24 cellular contexts compared by ENCODE assay signal in the genomic region with DNA sequence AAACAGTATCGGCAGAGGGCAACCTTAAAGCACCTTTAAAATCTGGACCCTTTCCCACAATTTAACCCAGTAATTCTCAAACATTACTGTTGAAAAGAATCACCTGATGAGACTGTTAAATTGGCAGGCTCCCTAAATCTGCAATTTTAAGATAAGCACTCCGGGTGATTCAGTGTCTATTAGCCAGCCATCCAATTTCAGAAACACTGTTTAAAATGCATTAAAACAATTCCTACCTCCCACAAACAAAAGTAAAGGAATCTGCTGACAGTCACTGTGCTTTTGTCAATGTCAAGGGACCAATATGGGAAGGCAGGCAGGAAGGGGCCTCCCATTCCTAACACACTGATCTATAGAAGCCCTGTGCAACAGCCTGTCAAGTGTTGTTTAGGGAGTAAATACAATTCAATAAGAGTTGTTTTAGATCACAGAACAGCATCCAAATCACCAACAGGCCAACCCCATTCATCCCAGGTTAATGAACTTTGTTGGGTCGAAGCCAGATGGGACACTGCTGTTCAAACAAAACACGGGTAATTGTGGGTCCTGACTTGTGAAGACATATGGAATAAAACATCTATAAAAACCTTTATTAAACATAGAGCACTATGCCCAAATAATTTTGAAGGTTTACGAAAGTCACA. TPM values are rescaled to one million over a fixed set of nuclear protein-coding genes. Genes with fewer than 3 reads are reported as not detected.
A peak's percentile ranks its signal among the peaks of the same experiment; 100 is the strongest.
DNase-seq lines count a peak whose midpoint lies in the region; ATAC-seq and TF ChIP-seq lines count a peak whose summit lies in the region.
"Had no signal": no experiment of that assay in that cellular context is flagged by ENCODE, and none has a peak within 500 bp of the region (broad histone marks: within the 10 kb centered on the region; RNA-seq: fewer than 3 reads in every experiment).

No MANE protein-coding gene starts in this region.

- peaks cover 30% of the 10 kb centered on the region for H3K36me3 Mint-ChIP-seq in activated naive CD4-positive, alpha-beta T cell treated with anti-CD3 and anti-CD28 coated beads, Interleukin-2, amount 50 U/mL, for 24 hours
- H3K36me3 Mint-ChIP-seq in activated T-helper 2 cell treated with anti-CD3 and anti-CD28 coated beads, Interferon-gamma antibody, Interleukin-2, Interleukin-4, amounts not matched to agents 10 μg/mL and 5 μg/mL and 100 μg/mL, durations not matched to agents 14 hours and 24 hours and 36 hours (ENCODE audit: low read depth), result peaks cover 71% of the 10 kb centered on the region
- H3K36me3 Mint-ChIP-seq in memory B cell, result peaks cover 13% of the 10 kb centered on the region
- H3K36me3 Mint-ChIP-seq in CD8-positive, alpha-beta T cell, result peaks cover 39% of the 10 kb centered on the region

- H3K4me1 Mint-ChIP-seq in activated naive CD4-positive, alpha-beta T cell treated with anti-CD3 and anti-CD28 coated beads, Interleukin-2, amount 50 U/mL, for 24 hours, result peaks cover 92% of the 10 kb centered on the region
- peaks cover 91% of the 10 kb centered on the region for H3K4me1 Mint-ChIP-seq in activated T-helper 2 cell treated with anti-CD3 and anti-CD28 coated beads, Interferon-gamma antibody, Interleukin-2, Interleukin-4, amounts not matched to agents 10 μg/mL and 5 μg/mL and 100 μg/mL, durations not matched to agents 14 hours and 24 hours and 36 hours (ENCODE audit: low read depth)
- H3K4me1 Mint-ChIP-seq in memory B cell, result peaks cover 50% of the 10 kb centered on the region
- H3K4me1 Mint-ChIP-seq in CD8-positive, alpha-beta T cell (ENCODE audit: low read depth), result peaks cover 70% of the 10 kb centered on the region

- H3K9me3 ChIP-seq in CD8-positive, alpha-beta T cell (ENCODE audit: low read length), result no peaks in the 10 kb centered on the region
- H3K9me3 ChIP-seq: ascending aorta, esophagus squamous epithelium, gastroesophageal sphincter, tibial nerve had no signal

- CTCF ChIA-PET in CD8-positive, alpha-beta T cell (lab: Charles Lee), result no interaction called here

- H3K4me1 ChIP-seq in CD8-positive, alpha-beta T cell (ENCODE audit: insufficient read depth, low read length), result peaks cover 9% of the 10 kb centered on the region

- no peak for DNase-seq in activated naive CD4-positive, alpha-beta T cell treated with Interleukin-2 at 50 U/mL for 16 hours
- peak; percentile 21 for DNase-seq in NCI-H1105 treated with DMSO at 0.1 percent for 48 hours (lab: John Stamatoyannopoulos, UW)
- no peak for DNase-seq in activated T-helper 2 cell treated with anti-CD3 and anti-CD28 coated beads, Interferon-gamma antibody, Interleukin-2, Interleukin-4, amounts not matched to agents 10 μg/mL and 5 μg/mL and 100 μg/mL, durations not matched to agents 14 hours and 24 hours and 36 hours (ENCODE audit: low spot score)
- DNase-seq in memory B cell (ENCODE audit: low spot score in 2 of 2), result no peak
- no peak for DNase-seq in CD8-positive, alpha-beta T cell
- DNase-seq in glomerular visceral epithelial cell (ENCODE audit: extremely low spot score), result no peak
- DNase-seq: activated effector memory CD4-positive, alpha-beta T cell treated with Interleukin-2 at 50 U/mL for 16 hours; cerebellar nuclear complex; DND-41; effector CD8-positive, alpha-beta T cell; esophagus squamous epithelium; GM23248; kidney; naive thymus-derived CD8-positive, alpha-beta T cell; NCI-H1436; NCI-H2171; NCI-H524 treated with DMSO at 0.1 percent for 48 hours; Right ventricle myocardium superior; stimulated activated naive CD4-positive, alpha-beta T cell had no signal

- no peak overlapping the region for H3K27ac ChIP-seq in CD8-positive, alpha-beta T cell (ENCODE audit: low read depth, low read length)
- H3K27ac ChIP-seq: ascending aorta, gastroesophageal sphincter, GM23248, tibial nerve had no signal

- peak overlapping the region; percentile 98 for H3K27ac Mint-ChIP-seq in activated naive CD4-positive, alpha-beta T cell treated with anti-CD3 and anti-CD28 coated beads, Interleukin-2, amount 50 U/mL, for 24 hours
- peak overlapping the region; percentile 100 for H3K27ac Mint-ChIP-seq in activated T-helper 2 cell treated with anti-CD3 and anti-CD28 coated beads, Interferon-gamma antibody, Interleukin-2, Interleukin-4, amounts not matched to agents 10 μg/mL and 5 μg/mL and 100 μg/mL, durations not matched to agents 14 hours and 24 hours and 36 hours
- peak overlapping the region; percentile 20 for H3K27ac Mint-ChIP-seq in memory B cell
- no peak overlapping the region for H3K27ac Mint-ChIP-seq in CD8-positive, alpha-beta T cell

- no peaks in the 10 kb centered on the region for H3K36me3 ChIP-seq in CD8-positive, alpha-beta T cell (ENCODE audit: insufficient read depth, low read length)

- H3K4me3 ChIP-seq in CD8-positive, alpha-beta T cell (ENCODE audit: low read depth, low read length), result no peak overlapping the region
- H3K4me3 ChIP-seq: ascending aorta, esophagus squamous epithelium, gastroesophageal sphincter, GM23248, tibial nerve had no signal

- H3K27me3 ChIP-seq in CD8-positive, alpha-beta T cell (ENCODE audit: insufficient read depth, low read length), result no peaks in the 10 kb centered on the region
- H3K27me3 ChIP-seq: ascending aorta, esophagus squamous epithelium, gastroesophageal sphincter, tibial nerve had no signal

- TF ChIP-seq CTCF in CD8-positive, alpha-beta T cell (IDR thresholded peaks at IDR 0.05), result no peak

- intact Hi-C loops in activated T-helper 2 cell treated with anti-CD3 and anti-CD28 coated beads, Interferon-gamma antibody, Interleukin-2, Interleukin-4, amounts not matched to agents 10 μg/mL and 5 μg/mL and 100 μg/mL, durations not matched to agents 14 hours and 24 hours and 36 hours (cut with micrococcal nuclease), result no loop called here
- intact Hi-C loops in CD8-positive, alpha-beta T cell (cut with DNase I, micrococcal nuclease), result no loop called here

- H3K4me3 Mint-ChIP-seq in activated naive CD4-positive, alpha-beta T cell treated with anti-CD3 and anti-CD28 coated beads, Interleukin-2, amount 50 U/mL, for 24 hours, result peak overlapping the region; percentile 23
- peak overlapping the region; percentile 14 for H3K4me3 Mint-ChIP-seq in activated T-helper 2 cell treated with anti-CD3 and anti-CD28 coated beads, Interferon-gamma antibody, Interleukin-2, Interleukin-4, amounts not matched to agents 10 μg/mL and 5 μg/mL and 100 μg/mL, durations not matched to agents 14 hours and 24 hours and 36 hours (ENCODE audit: low read depth)
- no peak overlapping the region for H3K4me3 Mint-ChIP-seq in memory B cell
- H3K4me3 Mint-ChIP-seq in CD8-positive, alpha-beta T cell, result no peak overlapping the region
- H3K4me3 Mint-ChIP-seq: naive thymus-derived CD8-positive, alpha-beta T cell had no signal

- ATAC-seq in memory B cell (ENCODE audit: low read depth) (no peak), HG02759 (IDR thresholded peaks at IDR 0.05; ENCODE audit: unreplicated experiment) (no peak)
- ATAC-seq in CD8-positive, alpha-beta T cell, result no peak
- ATAC-seq: gastroesophageal sphincter; naive thymus-derived CD8-positive, alpha-beta T cell had no signal

- H3K9me3 Mint-ChIP-seq in activated naive CD4-positive, alpha-beta T cell treated with anti-CD3 and anti-CD28 coated beads, Interleukin-2, amount 50 U/mL, for 24 hours, result no peaks in the 10 kb centered on the region
- no peaks in the 10 kb centered on the region for H3K9me3 Mint-ChIP-seq in activated T-helper 2 cell treated with anti-CD3 and anti-CD28 coated beads, Interferon-gamma antibody, Interleukin-2, Interleukin-4, amounts not matched to agents 10 μg/mL and 5 μg/mL and 100 μg/mL, durations not matched to agents 14 hours and 24 hours and 36 hours
- H3K9me3 Mint-ChIP-seq in memory B cell, result no peaks in the 10 kb centered on the region
- H3K9me3 Mint-ChIP-seq in CD8-positive, alpha-beta T cell, result no peaks in the 10 kb centered on the region
- H3K9me3 Mint-ChIP-seq: naive thymus-derived CD8-positive, alpha-beta T cell had no signal

- no peaks in the 10 kb centered on the region for H3K27me3 Mint-ChIP-seq in activated naive CD4-positive, alpha-beta T cell treated with anti-CD3 and anti-CD28 coated beads, Interleukin-2, amount 50 U/mL, for 24 hours
- H3K27me3 Mint-ChIP-seq in activated T-helper 2 cell treated with anti-CD3 and anti-CD28 coated beads, Interferon-gamma antibody, Interleukin-2, Interleukin-4, amounts not matched to agents 10 μg/mL and 5 μg/mL and 100 μg/mL, durations not matched to agents 14 hours and 24 hours and 36 hours (ENCODE audit: low read depth), result no peaks in the 10 kb centered on the region
- no peaks in the 10 kb centered on the region for H3K27me3 Mint-ChIP-seq in memory B cell
- H3K27me3 Mint-ChIP-seq in CD8-positive, alpha-beta T cell (ENCODE audit: low read depth), result no peaks in the 10 kb centered on the region
- H3K27me3 Mint-ChIP-seq: naive thymus-derived CD8-positive, alpha-beta T cell had no signal

- POLR2A ChIA-PET in CD8-positive, alpha-beta T cell (lab: Charles Lee), result no interaction called here

RNA-seq across cellular contexts. Expression of a gene that starts 21.4 kb away (rescaled TPM):
- total RNA-seq in activated T-helper 2 cell treated with anti-CD3 and anti-CD28 coated beads, Interferon-gamma antibody, Interleukin-2, Interleukin-4, amounts not matched to agents 10 μg/mL and 5 μg/mL and 100 μg/mL, durations not matched to agents 14 hours and 24 hours and 36 hours, result 108 and 116 TPM in 2 replicates
- total RNA-seq in CD8-positive, alpha-beta T cell, result 10 to 100 TPM; 57.0 to 65.4 TPM

RNA-seq across cellular contexts. Expression of a gene that starts 37.9 kb away (rescaled TPM):
- total RNA-seq in activated T-helper 2 cell treated with anti-CD3 and anti-CD28 coated beads, Interferon-gamma antibody, Interleukin-2, Interleukin-4, amounts not matched to agents 10 μg/mL and 5 μg/mL and 100 μg/mL, durations not matched to agents 14 hours and 24 hours and 36 hours, result 0.21 and 0.39 TPM in 2 replicates
- total RNA-seq in CD8-positive, alpha-beta T cell, result under 1 TPM; 0.28 to 0.52 TPM
- total RNA-seq: ascending aorta; esophagus squamous epithelium; gastroesophageal sphincter; GM23248; naive thymus-derived CD8-positive, alpha-beta T cell; Right ventricle myocardium superior had no signal

Comparison
In these comparisons a context has a peak if more than half of its experiments do, and no peak if none do; other contexts are left out.
1. H3K4me3 Mint-ChIP-seq: peak in activated naive CD4-positive, alpha-beta T cell treated with anti-CD3 and anti-CD28 coated beads, Interleukin-2, amount 50 U/mL, for 24 hours (single experiment) and activated T-helper 2 cell treated with anti-CD3 and anti-CD28 coated beads, Interferon-gamma antibody, Interleukin-2, Interleukin-4, amounts not matched to agents 10 μg/mL and 5 μg/mL and 100 μg/mL, durations not matched to agents 14 hours and 24 hours and 36 hours (single experiment); none in memory B cell (single experiment) and CD8-positive, alpha-beta T cell (single experiment).